Comparison of ENCODE assay signal across 1 cellular context in the genomic region with DNA sequence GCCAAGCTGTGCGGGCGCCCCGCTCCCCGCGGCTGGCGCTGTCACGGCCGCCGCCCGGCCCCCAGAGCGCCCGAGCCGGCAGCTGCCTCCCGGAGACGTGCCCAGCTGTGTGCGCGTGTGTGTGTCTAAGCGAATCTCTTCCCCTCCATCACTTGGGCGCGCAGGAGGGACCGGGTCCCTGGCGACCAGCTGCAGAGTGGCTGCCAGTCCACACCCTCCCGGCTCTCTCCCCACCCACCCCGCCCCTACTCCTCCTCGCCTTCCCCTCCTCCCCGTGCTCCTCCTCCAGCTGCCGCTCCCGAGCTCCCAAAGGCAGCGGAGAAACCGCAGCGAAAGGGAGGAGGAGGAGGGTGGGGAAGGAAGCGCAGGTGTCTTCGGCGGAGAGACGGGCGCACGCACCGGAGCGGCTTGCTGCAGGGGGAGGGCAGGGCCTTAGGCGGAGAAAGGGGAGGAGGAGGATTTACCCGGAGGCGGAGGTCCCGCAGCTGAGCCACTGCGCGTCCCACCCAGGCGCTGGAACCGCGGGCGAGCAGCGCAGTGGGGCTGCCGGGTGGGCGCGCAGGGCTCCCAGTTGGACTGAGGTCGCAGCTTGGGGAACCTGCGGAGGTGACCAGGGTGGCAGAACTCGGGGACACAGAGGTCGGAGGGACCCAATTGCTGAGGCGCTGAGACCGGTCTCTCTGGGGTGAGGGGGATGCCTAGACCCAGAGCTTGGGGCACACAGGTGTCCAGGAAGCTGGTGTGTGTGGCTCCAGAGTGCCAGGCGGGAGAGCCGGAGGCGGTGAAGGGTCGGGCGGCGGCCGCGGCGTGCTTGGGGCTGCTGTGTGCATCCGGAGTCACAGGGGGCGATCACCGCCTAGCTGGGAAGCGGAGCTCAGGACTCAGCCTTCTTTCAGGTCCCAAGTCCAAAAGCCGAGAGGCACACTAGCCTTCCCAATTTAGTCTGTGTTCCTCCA.
TF ChIP-seq lines count a peak whose summit lies in the region.

A gene with protein sequence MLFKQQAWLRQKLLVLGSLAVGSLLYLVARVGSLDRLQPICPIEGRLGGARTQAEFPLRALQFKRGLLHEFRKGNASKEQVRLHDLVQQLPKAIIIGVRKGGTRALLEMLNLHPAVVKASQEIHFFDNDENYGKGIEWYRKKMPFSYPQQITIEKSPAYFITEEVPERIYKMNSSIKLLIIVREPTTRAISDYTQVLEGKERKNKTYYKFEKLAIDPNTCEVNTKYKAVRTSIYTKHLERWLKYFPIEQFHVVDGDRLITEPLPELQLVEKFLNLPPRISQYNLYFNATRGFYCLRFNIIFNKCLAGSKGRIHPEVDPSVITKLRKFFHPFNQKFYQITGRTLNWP (minus strand): TSS at position 198 of the 956 bp plus-strand sequence. CDS start 280,178 bp downstream, outside the sequence.

TF ChIP-seq in HepG2, 621 proteins besides CTCF, POLR2A, EP300 and RAD21 (continued from another document):
- no peak; the same call in 1 of the 2 replicates for TF ChIP-seq ZNF776 (CRISPR knock-in tag; IDR thresholded peaks at IDR 0.05)
- TF ChIP-seq TCF7L2 (IDR thresholded peaks at IDR 0.05; ENCODE audit: low read depth, low read length), result no peak
- no peak for TF ChIP-seq FIP1L1 (IDR thresholded peaks at IDR 0.05; ENCODE audit: borderline replicate concordance, insufficient read depth, low read depth, low read length)
- no peak for TF ChIP-seq ZNF24 (IDR thresholded peaks at IDR 0.05)
- TF ChIP-seq, protein P1, sequence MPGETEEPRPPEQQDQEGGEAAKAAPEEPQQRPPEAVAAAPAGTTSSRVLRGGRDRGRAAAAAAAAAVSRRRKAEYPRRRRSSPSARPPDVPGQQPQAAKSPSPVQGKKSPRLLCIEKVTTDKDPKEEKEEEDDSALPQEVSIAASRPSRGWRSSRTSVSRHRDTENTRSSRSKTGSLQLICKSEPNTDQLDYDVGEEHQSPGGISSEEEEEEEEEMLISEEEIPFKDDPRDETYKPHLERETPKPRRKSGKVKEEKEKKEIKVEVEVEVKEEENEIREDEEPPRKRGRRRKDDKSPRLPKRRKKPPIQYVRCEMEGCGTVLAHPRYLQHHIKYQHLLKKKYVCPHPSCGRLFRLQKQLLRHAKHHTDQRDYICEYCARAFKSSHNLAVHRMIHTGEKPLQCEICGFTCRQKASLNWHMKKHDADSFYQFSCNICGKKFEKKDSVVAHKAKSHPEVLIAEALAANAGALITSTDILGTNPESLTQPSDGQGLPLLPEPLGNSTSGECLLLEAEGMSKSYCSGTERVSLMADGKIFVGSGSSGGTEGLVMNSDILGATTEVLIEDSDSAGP (CRISPR knock-in tag; IDR thresholded peaks at IDR 0.05; ENCODE audit: borderline replicate concordance), result peak; percentile 58; the same call in 1 of the 2 replicates
- TF ChIP-seq HHEX (CRISPR knock-in tag; IDR thresholded peaks at IDR 0.05), result no peak
- TF ChIP-seq TOE1 (CRISPR knock-in tag; IDR thresholded peaks at IDR 0.05), result no peak
- 0 out of 2 replicates have a peak, but pooled peaks have one; percentile 42 for TF ChIP-seq BRD4 (CRISPR knock-in tag; IDR thresholded peaks at IDR 0.05)
- no peak for TF ChIP-seq ISL2 (CRISPR knock-in tag; IDR thresholded peaks at IDR 0.05)
- TF ChIP-seq ZNF724P (CRISPR knock-in tag; IDR thresholded peaks at IDR 0.05; ENCODE audit: borderline replicate concordance), result no peak; the same call in 1 of the 2 replicates
- TF ChIP-seq ZNF768 (CRISPR knock-in tag; IDR thresholded peaks at IDR 0.05), result 0 out of 2 replicates have a peak, but pooled peaks have one; percentile 26
- no peak for TF ChIP-seq PATZ1 (CRISPR knock-in tag; IDR thresholded peaks at IDR 0.05)
- no peak for TF ChIP-seq ZSCAN30 (CRISPR knock-in tag; IDR thresholded peaks at IDR 0.05)
- peak; percentile 80 for TF ChIP-seq SALL1 (CRISPR knock-in tag; IDR thresholded peaks at IDR 0.05)
- no peak for TF ChIP-seq MEIS1 (CRISPR knock-in tag; IDR thresholded peaks at IDR 0.05; ENCODE audit: borderline replicate concordance)
- TF ChIP-seq SSRP1 (CRISPR knock-in tag; IDR thresholded peaks at IDR 0.05), result no peak
- TF ChIP-seq ZNF589 (CRISPR knock-in tag; conservative IDR thresholded peaks at IDR 0.05), result no peak
- peak; percentile 65; the same call in 1 of the 2 replicates for TF ChIP-seq NRL (CRISPR knock-in tag; IDR thresholded peaks at IDR 0.05; ENCODE audit: borderline replicate concordance)
- 0 out of 2 replicates have a peak, but pooled peaks have one; percentile 26 for TF ChIP-seq PRMT3 (CRISPR knock-in tag; IDR thresholded peaks at IDR 0.05; ENCODE audit: borderline replicate concordance, low read depth)
